36 cellular contexts compared by ENCODE assay signal in the genomic region with DNA sequence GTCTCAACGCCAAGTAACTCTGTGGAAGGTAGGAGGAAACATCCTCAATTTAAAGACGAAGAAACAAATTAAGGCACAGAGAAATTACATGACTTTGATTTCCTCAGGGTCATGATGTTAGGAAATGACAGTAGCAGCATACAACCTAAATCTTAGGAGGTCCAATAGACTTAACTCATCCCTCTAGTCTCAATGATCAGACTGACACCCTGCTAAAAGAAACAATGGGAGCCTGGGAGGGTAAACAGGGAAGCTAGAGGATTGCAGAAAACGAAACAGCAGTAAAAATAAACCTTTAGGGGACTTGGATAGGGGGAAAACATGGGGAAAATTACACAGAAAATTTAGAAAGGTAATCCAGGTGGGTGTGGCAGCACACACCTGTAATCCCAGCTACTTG. TPM values are rescaled to one million over a fixed set of nuclear protein-coding genes. Genes with fewer than 3 reads are reported as not detected.
DNase-seq lines count a peak whose midpoint lies in the region; FAIRE-seq and TF ChIP-seq lines count a peak whose summit lies in the region.
"Had no signal": no experiment of that assay in that cellular context is flagged by ENCODE, and none has a peak within 500 bp of the region (broad histone marks: within the 10 kb centered on the region; RNA-seq: fewer than 3 reads in every experiment).

No MANE protein-coding gene starts in this region.

- H2BK20ac ChIP-seq in H9 (ENCODE audit: low read depth, low read length, poor library complexity, severe bottlenecking) = no peak overlapping the region

- WGBS in H9 (ENCODE audit: extremely low coverage, insufficient read length, low lambda C conversion rate) = no CpG with 5 or more reads among the region's 3 CpGs

- POLR2A ChIA-PET in endothelial cell of umbilical vein (lab: Charles Lee) = no interaction called here

- H4K20me1 ChIP-seq in H9 (ENCODE audit: control insufficient read depth, insufficient read depth, insufficient read length) = no peaks in the 10 kb centered on the region
- peaks cover 7% of the 10 kb centered on the region for H4K20me1 ChIP-seq in endothelial cell of umbilical vein (replicated peaks; ENCODE audit: control insufficient read depth, extremely low read depth, insufficient read depth, low read length)

- dilution Hi-C loops in endothelial cell of umbilical vein (cut with MboI; ENCODE audit: extremely low pct_ligation_motif_present, low sequenced_read_pairs) = no loop called here

- no peak overlapping the region for H2BK5ac ChIP-seq in H9 (ENCODE audit: insufficient read length, low read length)

- H3K79me1 ChIP-seq in H9 (ENCODE audit: insufficient read depth, low read depth, low read length, poor library complexity, severe bottlenecking) = peaks cover 9% of the 10 kb centered on the region

- no peak overlapping the region for H2BK15ac ChIP-seq in H9 (ENCODE audit: low read depth, low read length)

- H4K91ac ChIP-seq in H9 (ENCODE audit: insufficient read length, low read depth, low read length) = no peak overlapping the region

- H3K9me3 ChIP-seq in H9 (ENCODE audit: control insufficient read depth, low read depth, low read length) (no peaks in the 10 kb centered on the region), endothelial cell of umbilical vein (replicated peaks; ENCODE audit: control insufficient read depth, insufficient read depth, low read length) (no peaks in the 10 kb centered on the region)
- H3K9me3 ChIP-seq: SJSA1, testis, uterus had no signal

- H3T11ph ChIP-seq in H9 (ENCODE audit: low read length) = no peak overlapping the region

- H3K4me1 ChIP-seq in H9 (ENCODE audit: insufficient read depth, low read length) (peaks cover 6% of the 10 kb centered on the region; the same call in 1 of the 2 replicates), endothelial cell of umbilical vein (ENCODE audit: control insufficient read depth, extremely low read depth, insufficient read depth, low read length) (peaks cover 32% of the 10 kb centered on the region)
- H3K4me1 ChIP-seq: testis, uterus had no signal

- no peak overlapping the region for H3K4me2 ChIP-seq in H9 (ENCODE audit: insufficient read depth, insufficient read length, low read length)
- H3K4me2 ChIP-seq in endothelial cell of umbilical vein (ENCODE audit: insufficient read depth, low read length) = no peak overlapping the region

- H3K9me3 Mint-ChIP-seq in activated naive CD4-positive, alpha-beta T cell treated with anti-CD3 and anti-CD28 coated beads, Interleukin-2, amount 50 U/mL, for 24 hours = no peaks in the 10 kb centered on the region
- H3K9me3 Mint-ChIP-seq in activated naive CD4-positive, alpha-beta T cell treated with anti-CD3 and anti-CD28 coated beads, Interleukin-2, amount 10 ng/mL, durations not matched to agents 7 days and 5 days = peaks cover 8% of the 10 kb centered on the region
- no peaks in the 10 kb centered on the region; a peak in 1 of 5 replicates for H3K9me3 Mint-ChIP-seq in H9
- peaks cover 4% of the 10 kb centered on the region for H3K9me3 Mint-ChIP-seq in osteocyte (ENCODE audit: unreplicated experiment)

- peaks cover 41% of the 10 kb centered on the region for H3K4me1 Mint-ChIP-seq in activated naive CD4-positive, alpha-beta T cell treated with anti-CD3 and anti-CD28 coated beads, Interleukin-2, amount 50 U/mL, for 24 hours
- H3K4me1 Mint-ChIP-seq in activated naive CD4-positive, alpha-beta T cell treated with anti-CD3 and anti-CD28 coated beads, Interleukin-2, amount 10 ng/mL, durations not matched to agents 7 days and 5 days = peaks cover 4% of the 10 kb centered on the region
- H3K4me1 Mint-ChIP-seq in H9 = peaks cover 14 to 24% of the 10 kb centered on the region in 2 experiments
- peaks cover 43% of the 10 kb centered on the region for H3K4me1 Mint-ChIP-seq in osteocyte (ENCODE audit: unreplicated experiment)

- H4K8ac ChIP-seq in H9 (replicated peaks; ENCODE audit: insufficient read length, low read depth, low read length) = no peak overlapping the region

- no peaks in the 10 kb centered on the region for H3K9me1 ChIP-seq in endothelial cell of umbilical vein (replicated peaks; ENCODE audit: control insufficient read depth, extremely low read depth, insufficient read depth, low read length)

- no peak overlapping the region for H2AK5ac ChIP-seq in H9 (ENCODE audit: insufficient read length, low read length)

- H3K9ac ChIP-seq in H9 (ENCODE audit: extremely low read depth, insufficient read length, low read length) (no peak overlapping the region), endothelial cell of umbilical vein (replicated peaks; ENCODE audit: extremely low read depth, insufficient read depth, low read length) (no peak overlapping the region)

- no peak overlapping the region for H2AFZ ChIP-seq in H9 (ENCODE audit: low read length)
- no peak overlapping the region for H2AFZ ChIP-seq in endothelial cell of umbilical vein (ENCODE audit: low read depth, low read length)

- H3K36me3 Mint-ChIP-seq in activated naive CD4-positive, alpha-beta T cell treated with anti-CD3 and anti-CD28 coated beads, Interleukin-2, amount 50 U/mL, for 24 hours = peaks cover 20% of the 10 kb centered on the region
- peaks cover 21% of the 10 kb centered on the region for H3K36me3 Mint-ChIP-seq in activated naive CD4-positive, alpha-beta T cell treated with anti-CD3 and anti-CD28 coated beads, Interleukin-2, amount 10 ng/mL, durations not matched to agents 7 days and 5 days
- H3K36me3 Mint-ChIP-seq in H9 (ENCODE audit: insufficient read depth in 1 of 3, low read depth in 3 of 3) (peaks cover 18 to 30% (median 27%) of the 10 kb centered on the region in 3 experiments), osteocyte (ENCODE audit: unreplicated experiment) (peaks cover 21% of the 10 kb centered on the region)

- no peak overlapping the region for H3K4me3 ChIP-seq in endothelial cell of umbilical vein (replicated peaks in 1 of 3; ENCODE audit: insufficient read depth in 1 of 3, low read depth in 1 of 3, low read length in 3 of 3)
- H3K4me3 ChIP-seq: dorsolateral prefrontal cortex, left lung, SJSA1, testis, uterus had no signal

- H3K56ac ChIP-seq in H9 (ENCODE audit: insufficient read length, low read depth, low read length) = no peak overlapping the region

- CTCF ChIA-PET in activated naive CD4-positive, alpha-beta T cell treated with anti-CD3 and anti-CD28 coated beads, Interleukin-2, amount 10 ng/mL, durations not matched to agents 7 days and 5 days (lab: Charles Lee) = no interaction called here
- CTCF ChIA-PET in endothelial cell of umbilical vein (lab: Charles Lee) = interaction anchor here (1.0 to 1.7 kb wide), 4 partner anchors 9 to 156 kb away, joined by 3 to 4 read pairs (median 4); a partner anchor contains a TSS

- no peak overlapping the region for H3K4me3 Mint-ChIP-seq in activated naive CD4-positive, alpha-beta T cell treated with anti-CD3 and anti-CD28 coated beads, Interleukin-2, amount 50 U/mL, for 24 hours
- no peak overlapping the region for H3K4me3 Mint-ChIP-seq in activated naive CD4-positive, alpha-beta T cell treated with anti-CD3 and anti-CD28 coated beads, Interleukin-2, amount 10 ng/mL, durations not matched to agents 7 days and 5 days
- H3K4me3 Mint-ChIP-seq in H9 (no peak overlapping the region), osteocyte (ENCODE audit: unreplicated experiment) (no peak overlapping the region)
- H3K4me3 Mint-ChIP-seq: activated B cell treated with CpG ODN at 0.5 μM for 24 hours; activated CD4-positive, alpha-beta T cell treated with anti-CD3 and anti-CD28 coated beads, Interleukin-2, amount 10 ng/mL, durations not matched to agents 7 days and 5 days; activated naive CD8-positive, alpha-beta T cell treated with anti-CD3 and anti-CD28 coated beads, Interleukin-2, amount 50 U/mL, for 24 hours; activated T-cell treated with anti-CD3 and anti-CD28 coated beads, Interleukin-2, amount 50 U/mL, for 24 hours; HFFc6; naive thymus-derived CD8-positive, alpha-beta T cell; T-cell had no signal

- DNase-seq in activated naive CD4-positive, alpha-beta T cell treated with anti-CD3 and anti-CD28 coated beads, Interleukin-2, amount 10 ng/mL, durations not matched to agents 7 days and 5 days = no peak
- DNase-seq in H9 (no peak), endothelial cell of umbilical vein (ENCODE audit: low read depth, low spot score) (peak; percentile 36), osteocyte (ENCODE audit: extremely low spot score, unreplicated experiment) (no peak), inferior parietal cortex (ENCODE audit: extremely low spot score) (no peak)
- DNase-seq in stimulated activated CD4-positive, alpha-beta T cell treated with anti-CD3 and anti-CD28 coated beads, Interleukin-4, amount 100 ng/mL, for 24 hours = no peak
- DNase-seq in activated CD8-positive, alpha-beta memory T cell treated with anti-CD3 and anti-CD28 coated beads for 24 hours = no peak
- DNase-seq: 8988T; activated B cell treated with CpG ODN at 0.5 μM for 24 hours; activated CD4-positive, alpha-beta T cell treated with anti-CD3 and anti-CD28 coated beads, Interleukin-2, amount 10 ng/mL, durations not matched to agents 7 days and 5 days; activated effector memory CD4-positive, alpha-beta T cell treated with anti-CD3 and anti-CD28 coated beads, Interleukin-2, amount 50 U/mL, for 16 hours; activated naive CD8-positive, alpha-beta T cell treated with anti-CD3 and anti-CD28 coated beads, Interleukin-2, amount 50 U/mL, for 24 hours; activated T-cell treated with anti-CD3 and anti-CD28 coated beads, Interleukin-2, amount 50 U/mL, for 24 hours; Calu3; cerebellar nuclear complex; DMS79; dorsolateral prefrontal cortex; GDM1; HFFc6; left lung; midbrain; naive thymus-derived CD8-positive, alpha-beta T cell; NCI-H1092 treated with DMSO at 0.1 percent for 48 hours; NCI-H187; NCI-H2171 treated with DMSO at 0.1 percent for 48 hours; NCI-H510A; small intestine; stimulated activated naive CD4-positive, alpha-beta T cell treated with Interleukin-2 at 50 U/mL for 16 hours; T-cell; testis; uterus had no signal

- no peak overlapping the region for H3K18ac ChIP-seq in H9 (ENCODE audit: insufficient read length, low read depth, low read length)

- no peak for TF ChIP-seq POLR2A in endothelial cell of umbilical vein (IDR thresholded peaks at IDR 0.05; ENCODE audit: low read depth, low read length)

- TF ChIP-seq CTCF in H9 (conservative IDR thresholded peaks at IDR 0.05) = no peak
- no peak for TF ChIP-seq CTCF in endothelial cell of umbilical vein (IDR thresholded peaks at IDR 0.05; ENCODE audit: extremely low read depth in 1 of 2, insufficient read depth in 1 of 2, low read depth in 1 of 2, low read length in 2 of 2)
- TF ChIP-seq CTCF in osteocyte (IDR thresholded peaks at IDR 0.05) = no peak

- BruUV-seq in endothelial cell of umbilical vein (replicated peaks; lab: Mats Ljungman, UMichigan) = no TSS peak

- no peak overlapping the region for H2BK12ac ChIP-seq in H9 (ENCODE audit: insufficient read length, low read depth, low read length)

- H3K27me3 ChIP-seq in H9 (ENCODE audit: insufficient read depth, low read length) = no peaks in the 10 kb centered on the region
- H3K27me3 ChIP-seq in endothelial cell of umbilical vein (ENCODE audit: control insufficient read depth in 2 of 2, insufficient read depth in 2 of 2, low read length in 2 of 2) = no peaks in the 10 kb centered on the region
- H3K27me3 ChIP-seq: dorsolateral prefrontal cortex, left lung, SJSA1, testis, uterus had no signal

- H3K4ac ChIP-seq in H9 (ENCODE audit: low read depth, low read length) = no peak overlapping the region

- peaks cover 0 to 3% of the 10 kb centered on the region in 2 experiments for H3K36me3 ChIP-seq in endothelial cell of umbilical vein (ENCODE audit: control insufficient read depth in 2 of 2, extremely low read depth in 1 of 2, insufficient read depth in 2 of 2, low read length in 2 of 2)
- H3K36me3 ChIP-seq: uterus had no signal

- no peak overlapping the region for H4K5ac ChIP-seq in H9 (ENCODE audit: insufficient read length, low read depth, low read length)

- FAIRE-seq in endothelial cell of umbilical vein (lab: Jason Lieb, UNC) = no peak
- FAIRE-seq: astrocyte, islet of Langerhans, small intestine had no signal

- H3K23ac ChIP-seq in H9 (ENCODE audit: insufficient read length, low read depth, low read length) = no peak overlapping the region

- H3K27ac Mint-ChIP-seq in activated naive CD4-positive, alpha-beta T cell treated with anti-CD3 and anti-CD28 coated beads, Interleukin-2, amount 50 U/mL, for 24 hours = peak overlapping the region; percentile 38
- no peak overlapping the region for H3K27ac Mint-ChIP-seq in activated naive CD4-positive, alpha-beta T cell treated with anti-CD3 and anti-CD28 coated beads, Interleukin-2, amount 10 ng/mL, durations not matched to agents 7 days and 5 days
- H3K27ac Mint-ChIP-seq in H9 (peak overlapping the region; percentile 0 to 82 (median 46); a peak in 4 of 7 replicates), osteocyte (ENCODE audit: unreplicated experiment) (peak overlapping the region; percentile 42)
- H3K27ac Mint-ChIP-seq: activated B cell treated with CpG ODN at 0.5 μM for 24 hours; activated CD4-positive, alpha-beta T cell treated with anti-CD3 and anti-CD28 coated beads, Interleukin-2, amount 10 ng/mL, durations not matched to agents 7 days and 5 days; activated naive CD8-positive, alpha-beta T cell treated with anti-CD3 and anti-CD28 coated beads, Interleukin-2, amount 50 U/mL, for 24 hours; activated T-cell treated with anti-CD3 and anti-CD28 coated beads, Interleukin-2, amount 50 U/mL, for 24 hours; HFFc6 had no signal

- H3K27ac ChIP-seq in H9 (ENCODE audit: insufficient read length, low read depth, low read length) = no peak overlapping the region
- H3K27ac ChIP-seq in endothelial cell of umbilical vein (ENCODE audit: insufficient read depth, low read depth, low read length) = no peak overlapping the region
- H3K27ac ChIP-seq: C4-2B, left lung, SJSA1, testis, uterus had no signal

- H3K23me2 ChIP-seq in H9 (ENCODE audit: insufficient read length, low read depth, low read length, poor library complexity, severe bottlenecking) = no peaks in the 10 kb centered on the region

- H3K14ac ChIP-seq in H9 (ENCODE audit: insufficient read depth, low read length) = no peak overlapping the region

- peaks cover 3% of the 10 kb centered on the region; the same call in 1 of the 2 replicates for H3K79me2 ChIP-seq in H9 (ENCODE audit: insufficient read depth, low read length)
- H3K79me2 ChIP-seq in endothelial cell of umbilical vein (ENCODE audit: control insufficient read depth, insufficient read depth, low read length) = peaks cover 68% of the 10 kb centered on the region

- H2BK120ac ChIP-seq in H9 (ENCODE audit: low read depth, low read length, poor library complexity, severe bottlenecking) = no peak overlapping the region

- no peaks in the 10 kb centered on the region for H3K27me3 Mint-ChIP-seq in activated naive CD4-positive, alpha-beta T cell treated with anti-CD3 and anti-CD28 coated beads, Interleukin-2, amount 50 U/mL, for 24 hours
- H3K27me3 Mint-ChIP-seq in activated naive CD4-positive, alpha-beta T cell treated with anti-CD3 and anti-CD28 coated beads, Interleukin-2, amount 10 ng/mL, durations not matched to agents 7 days and 5 days = no peaks in the 10 kb centered on the region
- H3K27me3 Mint-ChIP-seq in H9 (ENCODE audit: low read depth) = no peaks in the 10 kb centered on the region
- no peaks in the 10 kb centered on the region for H3K27me3 Mint-ChIP-seq in osteocyte (ENCODE audit: unreplicated experiment)
- H3K27me3 Mint-ChIP-seq: activated B cell treated with CpG ODN at 0.5 μM for 24 hours; activated CD4-positive, alpha-beta T cell treated with anti-CD3 and anti-CD28 coated beads, Interleukin-2, amount 10 ng/mL, durations not matched to agents 7 days and 5 days; activated naive CD8-positive, alpha-beta T cell treated with anti-CD3 and anti-CD28 coated beads, Interleukin-2, amount 50 U/mL, for 24 hours; activated T-cell treated with anti-CD3 and anti-CD28 coated beads, Interleukin-2, amount 50 U/mL, for 24 hours; naive thymus-derived CD8-positive, alpha-beta T cell; T-cell had no signal

- intact Hi-C loops in endothelial cell of umbilical vein (cut with micrococcal nuclease) = no loop called here

RNA-seq across cellular contexts. Expression of a gene that starts 56.0 kb away (rescaled TPM):
- total RNA-seq in H9 (2021) = 33.2 and 35.1 TPM in 2 replicates
- 54.3 and 56.5 TPM in 2 replicates for total RNA-seq in endothelial cell of umbilical vein
- 3.5 and 5.2 TPM in 2 replicates for polyA plus RNA-seq in endothelial cell of umbilical vein
- 6.9 and 7.1 TPM in 2 replicates for polyA plus RNA-seq in endothelial cell of umbilical vein (2011; cell fraction: cytosol; rRNA removed)
- polyA plus RNA-seq in endothelial cell of umbilical vein (2011; cell fraction: nucleus; rRNA removed) = 11.1 and 15.9 TPM in 2 replicates
- 29.6 and 37.7 TPM in 2 replicates for polyA plus RNA-seq in endothelial cell of umbilical vein (2012)
- 24.7 and 30.4 TPM in 2 replicates for polyA minus RNA-seq in endothelial cell of umbilical vein
- 33.8 TPM for polyA minus RNA-seq in endothelial cell of umbilical vein (2011; cell fraction: cytosol; rRNA and poly(A)+ RNA removed)
- 42.6 and 72.6 TPM in 2 replicates for polyA minus RNA-seq in endothelial cell of umbilical vein (2011; cell fraction: nucleus; rRNA and poly(A)+ RNA removed)
- total RNA-seq in osteocyte = 49.6 and 56.4 TPM in 2 replicates
